15 cellular contexts compared by ENCODE assay signal in the genomic region with DNA sequence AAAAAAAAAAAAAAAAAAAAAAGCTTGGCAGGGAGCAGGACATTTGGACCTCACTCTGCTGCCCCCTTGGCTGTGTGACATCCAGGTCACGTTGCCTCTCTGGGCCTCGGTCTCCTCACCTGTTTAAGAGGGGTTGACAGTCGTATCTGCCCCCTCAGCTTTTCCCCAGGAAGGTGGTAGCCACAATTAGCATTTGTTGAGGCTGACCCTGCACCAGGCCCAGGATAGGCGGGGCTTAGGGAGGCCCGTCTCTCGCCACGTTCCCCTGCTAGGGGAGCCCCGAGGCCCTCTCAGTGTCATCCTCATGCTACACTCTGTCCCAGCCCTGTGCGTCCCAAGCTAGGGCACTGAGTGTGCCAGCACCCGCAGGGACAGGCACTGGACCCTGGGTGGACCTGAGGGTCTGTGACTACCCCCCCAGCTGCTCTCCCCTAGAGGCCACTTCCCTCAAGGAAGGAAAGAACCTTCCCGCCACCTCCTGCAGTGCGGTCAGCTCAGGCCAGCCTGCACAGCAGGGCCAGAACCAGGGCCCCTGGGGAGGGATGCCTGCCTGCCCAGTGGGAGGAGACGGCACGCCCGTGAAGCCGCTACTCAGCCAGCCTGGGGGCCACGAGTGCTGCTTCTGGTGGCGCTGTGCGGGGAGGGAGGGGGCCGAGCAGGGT. TPM values are rescaled to one million over a fixed set of nuclear protein-coding genes. Genes with fewer than 3 reads are reported as not detected.
DNase-seq lines count a peak whose midpoint lies in the region; ATAC-seq and TF ChIP-seq lines count a peak whose summit lies in the region.
"Had no signal": no experiment of that assay in that cellular context is flagged by ENCODE, and none has a peak within 500 bp of the region (broad histone marks: within the 10 kb centered on the region; RNA-seq: fewer than 3 reads in every experiment).

No MANE protein-coding gene starts in this region.

- peaks cover 54 to 99% (median 93%) of the 10 kb centered on the region in 12 donors for H3K4me1 ChIP-seq in heart left ventricle
- H3K4me1 ChIP-seq in esophagus squamous epithelium, result peaks cover 75 to 100% (median 86%) of the 10 kb centered on the region in 3 donors
- H3K4me1 ChIP-seq in ovary (ENCODE audit: insufficient read depth), result peaks cover 52% of the 10 kb centered on the region
- peaks cover 26 to 54% of the 10 kb centered on the region in 2 donors for H3K4me1 ChIP-seq in uterus
- H3K4me1 ChIP-seq: colonic mucosa had no signal

- WGBS in heart left ventricle, 4 donors, result 41 to 54% (median 45%) methylated on average over 10 to 20 of the region's 20 CpGs
- WGBS in esophagus squamous epithelium, 2 donors, result 45 to 52% methylated on average over 3 to 10 of the region's 20 CpGs
- WGBS in ovary, 3 donors, result 45 to 51% (median 50%) methylated on average over 20 of the region's 20 CpGs

- no peak overlapping the region for H3K4me3 Mint-ChIP-seq in T-helper 17 cell
- H3K4me3 Mint-ChIP-seq: mesothelial cell of epicardium had no signal

- no peak overlapping the region for H3K4me3 ChIP-seq in heart left ventricle
- H3K4me3 ChIP-seq in esophagus squamous epithelium, result no peak overlapping the region
- no peak overlapping the region for H3K4me3 ChIP-seq in ovary
- no peak overlapping the region for H3K4me3 ChIP-seq in uterus
- H3K4me3 ChIP-seq: colonic mucosa had no signal

- TF ChIP-seq EP300 in ovary (IDR thresholded peaks at IDR 0.05), result no peak

- no peaks in the 10 kb centered on the region for H3K36me3 Mint-ChIP-seq in T-helper 17 cell (ENCODE audit: low read depth)
- H3K36me3 Mint-ChIP-seq: mesothelial cell of epicardium had no signal

- H3K27ac ChIP-seq in heart left ventricle (peak overlapping the region; percentile 35 to 86 (median 81)), esophagus squamous epithelium (peak overlapping the region; percentile 68 to 92 (median 86)), ovary (peak overlapping the region in 1 of 2 donors; percentile 68), uterus (peak overlapping the region; percentile 86 to 100)
- H3K27ac ChIP-seq: colonic mucosa had no signal

- no peak overlapping the region for H3K27ac Mint-ChIP-seq in T-helper 17 cell
- H3K27ac Mint-ChIP-seq: mesothelial cell of epicardium had no signal

- H3K9me3 ChIP-seq in heart left ventricle (no peaks in the 10 kb centered on the region), esophagus squamous epithelium (no peaks in the 10 kb centered on the region), ovary (no peaks in the 10 kb centered on the region), uterus (no peaks in the 10 kb centered on the region), T-helper 17 cell (ENCODE audit: control insufficient read depth, low read length, poor library complexity, severe bottlenecking) (no peaks in the 10 kb centered on the region)
- H3K9me3 ChIP-seq: colonic mucosa had no signal

- ATAC-seq in heart left ventricle (no peak), Right ventricle myocardium inferior (no peak), T-helper 17 cell (no peak)

- H3K4me1 Mint-ChIP-seq in T-helper 17 cell, result no peaks in the 10 kb centered on the region

- H3K27me3 ChIP-seq in heart left ventricle (no peaks in the 10 kb centered on the region), esophagus squamous epithelium (no peaks in the 10 kb centered on the region), ovary (no peaks in the 10 kb centered on the region), uterus (no peaks in the 10 kb centered on the region)
- H3K27me3 ChIP-seq: colonic mucosa had no signal

- TF ChIP-seq CTCF in heart left ventricle (IDR thresholded peaks at IDR 0.05) (no peak), esophagus squamous epithelium (IDR thresholded peaks at IDR 0.05) (no peak), ovary (IDR thresholded peaks at IDR 0.05) (no peak), uterus (IDR thresholded peaks at IDR 0.05) (no peak)

- H3K36me3 ChIP-seq in heart left ventricle (peaks cover 0 to 67% (median 46%) of the 10 kb centered on the region in 9 donors), esophagus squamous epithelium (peaks cover 15 to 77% (median 20%) of the 10 kb centered on the region in 3 donors), ovary (no peaks in the 10 kb centered on the region), uterus (no peaks in the 10 kb centered on the region)
- H3K36me3 ChIP-seq: colonic mucosa had no signal

- intact Hi-C loops in heart left ventricle (cut with DNase I), result loop anchor here in 6 of 10 donors (2.0 to 10.0 kb wide), 5 partner anchors 34 to 517 kb away; no protein-coding TSS in a partner anchor
- intact Hi-C loops in Right ventricle myocardium inferior (cut with DNase I), result loop anchor here (2.0 kb wide), 1 partner anchor 37 kb away; no protein-coding TSS in a partner anchor
- intact Hi-C loops in esophagus squamous epithelium (cut with DNase I), result no loop called here
- intact Hi-C loops in ovary (cut with DNase I), result no loop called here
- intact Hi-C loops in uterus (cut with DNase I; ENCODE audit: low total_unique reads), result no loop called here

- peak in 1 of 5 donors; percentile 78 for DNase-seq in heart left ventricle
- no peak for DNase-seq in Right ventricle myocardium inferior (ENCODE audit: missing footprints)
- DNase-seq in esophagus squamous epithelium (lab: John Stamatoyannopoulos, UW), result no peak
- peak in 3 of 5 donors; percentile 62 to 73 (median 63) for DNase-seq in ovary
- peak; percentile 55 to 61 for DNase-seq in uterus
- DNase-seq in hepatic stellate cell (ENCODE audit: low spot score), result no peak
- no peak for DNase-seq in T-helper 17 cell
- no peak for DNase-seq in globus pallidus (ENCODE audit: low spot score)
- DNase-seq: activated CD4-positive, CD25-positive, alpha-beta regulatory T cell treated with anti-CD3 and anti-CD28 coated beads, Interleukin-2, amount 50 U/mL, for 72 hours; activated effector memory CD4-positive, alpha-beta T cell treated with Interleukin-2 at 50 U/mL for 16 hours; colonic mucosa; DND-41; NCI-H510A; stimulated activated CD8-positive, alpha-beta memory T cell treated with anti-CD3 and anti-CD28 coated beads, Interleukin-4, amount 100 ng/mL, for 48 hours had no signal

- TF ChIP-seq POLR2A in heart left ventricle (IDR thresholded peaks at IDR 0.05) (no peak), esophagus squamous epithelium (IDR thresholded peaks at IDR 0.05) (no peak), ovary (IDR thresholded peaks at IDR 0.05) (no peak), uterus (IDR thresholded peaks at IDR 0.05) (no peak)

- H3K27me3 Mint-ChIP-seq in T-helper 17 cell, result no peaks in the 10 kb centered on the region

RNA-seq across cellular contexts. Expression of gene PPARA, which starts 38.5 kb away (rescaled TPM):
- total RNA-seq in heart left ventricle (10 to 100 TPM; 51.0 to 96.4 (median 83.6) TPM), Right ventricle myocardium inferior (70.5 TPM), esophagus squamous epithelium (10 to 100 TPM in 2 of 4 donors, 1 to 10 TPM in 2; 7.7 to 18.5 (median 10.1) TPM), ovary (10 to 100 TPM in 6 of 7 donors, 1 to 10 TPM in 1; 9.7 to 41.0 (median 34.0) TPM), uterus (10 to 100 TPM in 2 of 4 donors, 1 to 10 TPM in 2; 1.8 to 24.8 (median 14.0) TPM), T-helper 17 cell (10 to 100 TPM; 11.7 to 12.3 TPM)
- polyA plus RNA-seq in heart left ventricle (10 to 100 TPM; 21.1 to 60.9 TPM), ovary (10 to 100 TPM; 12.8 to 16.0 TPM)

Comparison
In these comparisons a context has a peak if more than half of its experiments do, and no peak if none do; other contexts are left out.
1. DNase-seq: peak in ovary (3 of 5) and uterus (2 of 2); none in Right ventricle myocardium inferior (single experiment), esophagus squamous epithelium (single experiment), hepatic stellate cell (single experiment), T-helper 17 cell (0 of 3) and globus pallidus (single experiment).
2. intact Hi-C loops: an anchor here in heart left ventricle (2.0 to 10.0 kb wide) and Right ventricle myocardium inferior (2.0 kb wide); none called in esophagus squamous epithelium, ovary and uterus.